ENCODE assay signal across 8 cellular contexts in genomic region chr3:4721511-4721911, GRCh38.
DNase-seq lines count a peak whose midpoint lies in the region; ATAC-seq and TF ChIP-seq lines count a peak whose summit lies in the region.

No MANE protein-coding gene starts in this region.

- H3K9me3 Mint-ChIP-seq in HFFc6: no peaks in the 10 kb centered on the region

- TF ChIP-seq CTCF in HFFc6 (IDR thresholded peaks at IDR 0.05): no peak
- TF ChIP-seq CTCF in kidney epithelial cell (IDR thresholded peaks at IDR 0.05; ENCODE audit: insufficient read depth, low read length, poor library complexity, severe bottlenecking): no peak
- TF ChIP-seq CTCF in stomach (IDR thresholded peaks at IDR 0.05): no peak

- H3K27ac ChIP-seq in stomach: peak overlapping the region; percentile 54 to 81 (median 66)

- H3K27me3 Mint-ChIP-seq in HFFc6 (ENCODE audit: insufficient read depth): no peaks in the 10 kb centered on the region; the same call in 1 of the 2 replicates

- TF ChIP-seq POLR2A in stomach (IDR thresholded peaks at IDR 0.05): no peak

- DNase-seq in HFFc6: peak; percentile 94
- DNase-seq in adipocyte (ENCODE audit: low read depth): peak; percentile 83
- DNase-seq in kidney epithelial cell (ENCODE audit: low read depth): peak; percentile 66
- DNase-seq in stomach: no peak
- DNase-seq in NCI-H187 treated with DMSO at 0.1 percent for 48 hours (lab: John Stamatoyannopoulos, UW): no peak
- no peak for DNase-seq in amygdala (lab: John Stamatoyannopoulos, UW)

- H3K27me3 ChIP-seq in adipocyte (replicated peaks; ENCODE audit: control insufficient read depth, insufficient read depth, low read length): no peaks in the 10 kb centered on the region
- H3K27me3 ChIP-seq in kidney epithelial cell (ENCODE audit: control insufficient read depth, insufficient read depth, low read length): no peaks in the 10 kb centered on the region
- no peaks in the 10 kb centered on the region for H3K27me3 ChIP-seq in stomach

- peaks cover 84% of the 10 kb centered on the region for H3K4me1 Mint-ChIP-seq in HFFc6 (ENCODE audit: low read depth)

- no peak for TF ChIP-seq EP300 in stomach (IDR thresholded peaks at IDR 0.05)

- H3K4me1 ChIP-seq in adipocyte (ENCODE audit: control insufficient read depth, insufficient read depth, low read length): peaks cover 42% of the 10 kb centered on the region
- peaks cover 26 to 53% (median 39%) of the 10 kb centered on the region in 4 donors for H3K4me1 ChIP-seq in stomach

- H3K36me3 ChIP-seq in adipocyte (ENCODE audit: control insufficient read depth, insufficient read depth, low read length, severe bottlenecking) (no peaks in the 10 kb centered on the region), kidney epithelial cell (ENCODE audit: control insufficient read depth, insufficient read depth, low read length) (no peaks in the 10 kb centered on the region), stomach (peaks cover 0 to 24% (median 17%) of the 10 kb centered on the region in 4 donors)

- no peaks in the 10 kb centered on the region for H3K36me3 Mint-ChIP-seq in HFFc6 (ENCODE audit: low read depth)

- peak overlapping the region; percentile 84 for H3K27ac Mint-ChIP-seq in HFFc6

- peak overlapping the region; percentile 46 for H3K4me3 Mint-ChIP-seq in HFFc6

- ATAC-seq in HG03095 (IDR thresholded peaks at IDR 0.05; ENCODE audit: unreplicated experiment): no peak
- ATAC-seq in HG03521 (IDR thresholded peaks at IDR 0.05; ENCODE audit: unreplicated experiment): no peak

- peak overlapping the region; percentile 60 for H3K9ac ChIP-seq in adipocyte (ENCODE audit: low read length)

- no peak overlapping the region for H3K4me3 ChIP-seq in adipocyte (ENCODE audit: low read length)
- H3K4me3 ChIP-seq in kidney epithelial cell (ENCODE audit: low read depth, low read length): no peak overlapping the region
- H3K4me3 ChIP-seq in stomach: no peak overlapping the region

- intact Hi-C loops in stomach (cut with DNase I; ENCODE audit: low total_unique reads): no loop called here

- 69 to 85% (median 73%) methylated on average over 9 of the region's 9 CpGs for WGBS in stomach, 5 donors

- no peaks in the 10 kb centered on the region for H3K9me3 ChIP-seq in adipocyte (ENCODE audit: control insufficient read depth, low read length)
- no peaks in the 10 kb centered on the region for H3K9me3 ChIP-seq in stomach

Comparison
In these comparisons a context has a peak if more than half of its experiments do, and no peak if none do; other contexts are left out.
1. DNase-seq: peak in HFFc6 (single experiment), adipocyte (single experiment) and kidney epithelial cell (single experiment); none in stomach (single experiment), NCI-H187 treated with DMSO at 0.1 percent for 48 hours (single experiment) and amygdala (0 of 56).